In the genomic region with DNA sequence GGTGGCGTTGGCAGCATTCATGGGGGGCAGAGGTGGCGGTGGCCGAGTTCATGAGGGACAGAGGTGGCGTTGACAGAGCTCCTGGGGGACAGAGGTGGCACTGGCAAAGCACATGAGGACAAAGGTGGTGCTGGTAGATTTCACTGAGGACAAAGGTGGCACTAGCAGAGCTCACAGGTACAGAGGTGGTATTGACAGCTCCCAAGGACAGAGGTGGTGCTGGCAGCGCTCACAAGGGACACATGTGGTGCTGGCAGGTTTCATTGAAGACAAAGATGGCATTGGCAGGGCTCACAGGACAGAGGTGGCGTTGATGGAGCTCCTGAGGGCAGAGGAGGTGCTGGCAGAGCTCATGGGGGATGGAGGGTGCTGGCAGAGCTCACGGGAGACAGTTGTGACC, we compare ENCODE assay signal across 29 cellular contexts.
"Had no signal": no experiment of that assay in that cellular context is flagged by ENCODE, and none has a peak within 500 bp of the region (broad histone marks: within the 10 kb centered on the region; RNA-seq: fewer than 3 reads in every experiment).

No MANE protein-coding gene starts in this region.

- H3K27ac Mint-ChIP-seq: effector memory CD8-positive, alpha-beta T cell; immature natural killer cell; memory B cell; natural killer cell; stimulated activated memory B cell treated with anti-CD40 and anti-IgM and Interleukin-4, amounts not matched to agents 10 μg/mL and 1 μg/mL and 100 μg/mL, for 72 hours; type B pancreatic cell had no signal

- H3K36me3 ChIP-seq: esophagus squamous epithelium, ovary, spleen, tibial artery had no signal

- H3K4me3 ChIP-seq: lung, ovary, psoas muscle, skin epidermis, testis, tibial artery had no signal

- H3K9me3 ChIP-seq: esophagus squamous epithelium, ovary, psoas muscle, spleen, testis, tibial artery had no signal

- H3K9me3 Mint-ChIP-seq: immature natural killer cell, natural killer cell, type B pancreatic cell had no signal

- H3K27me3 ChIP-seq: ovary, testis had no signal

- H3K36me3 Mint-ChIP-seq: immature natural killer cell; natural killer cell; stimulated activated memory B cell treated with anti-CD40 and anti-IgM and Interleukin-4, amounts not matched to agents 10 μg/mL and 1 μg/mL and 100 μg/mL, for 72 hours; type B pancreatic cell had no signal

- H3K4me3 Mint-ChIP-seq: effector memory CD8-positive, alpha-beta T cell; immature natural killer cell; memory B cell; natural killer cell; stimulated activated memory B cell treated with anti-CD40 and anti-IgM and Interleukin-4, amounts not matched to agents 10 μg/mL and 1 μg/mL and 100 μg/mL, for 72 hours; type B pancreatic cell had no signal

- ATAC-seq: effector memory CD8-positive, alpha-beta T cell; left colon; left ventricle myocardium superior; natural killer cell; psoas muscle; right cardiac atrium; stimulated activated memory B cell treated with anti-CD40 and anti-IgM and Interleukin-4, amounts not matched to agents 10 μg/mL and 1 μg/mL and 100 μg/mL, for 72 hours; stimulated activated naive CD8-positive, alpha-beta T cell treated with anti-CD3 and anti-CD28 coated beads, Interleukin-15, Interleukin-2, amounts not matched to agents 100 U/mL and 50 U/mL, for 24 hours had no signal

- FAIRE-seq: endometrium had no signal

- H3K4me1 Mint-ChIP-seq: immature natural killer cell; memory B cell; stimulated activated memory B cell treated with anti-CD40 and anti-IgM and Interleukin-4, amounts not matched to agents 10 μg/mL and 1 μg/mL and 100 μg/mL, for 72 hours had no signal

- H3K27ac ChIP-seq: ovary, psoas muscle, skin epidermis, testis, tibial artery had no signal

- DNase-seq: cortex of kidney; effector memory CD8-positive, alpha-beta T cell; erythroblast; esophagus squamous epithelium; foreskin melanocyte; glutamatergic neuron; immature natural killer cell; islet precursor cell; kidney glomerular epithelial cell; left colon; left ventricle myocardium superior; natural killer cell; occipital lobe; ovary; posterior cingulate gyrus; psoas muscle; right cardiac atrium; spleen; stimulated activated CD4-positive, alpha-beta T cell treated with anti-CD3 and anti-CD28 coated beads, Interleukin-4, amount 100 ng/mL, for 4 hours; stimulated activated naive CD8-positive, alpha-beta T cell treated with anti-CD3 and anti-CD28 coated beads, Interleukin-15, Interleukin-2, amounts not matched to agents 100 U/mL and 50 U/mL, for 24 hours; substantia nigra; testis; tibial artery had no signal
